ENCODE assay signal across 9 cellular contexts in genomic region chr10:97179731-97180366, GRCh38. TPM values are rescaled to one million over a fixed set of nuclear protein-coding genes. Genes with fewer than 3 reads are reported as not detected.
A peak's percentile ranks its signal among the peaks of the same experiment; 100 is the strongest.
DNase-seq lines count a peak whose midpoint lies in the region; ATAC-seq and TF ChIP-seq lines count a peak whose summit lies in the region.
"Had no signal": no experiment of that assay in that cellular context is flagged by ENCODE, and none has a peak within 500 bp of the region (broad histone marks: within the 10 kb centered on the region; RNA-seq: fewer than 3 reads in every experiment).

No MANE protein-coding gene starts in this region.

- POLR2A ChIA-PET in PC-3 (lab: Charles Lee; ENCODE audit: unreplicated experiment): no interaction called here
- POLR2A ChIA-PET in MCF 10A (lab: Yijun Ruan, JAX): interaction anchor here (1.0 kb wide), 1 partner anchor 13 kb away, joined by 3 read pairs; no protein-coding TSS in a partner anchor

- H4K20me1 ChIP-seq in PC-3 (ENCODE audit: low read length): no peaks in the 10 kb centered on the region

- ATAC-seq in gastrocnemius medialis: no peak
- no peak for ATAC-seq in PC-3
- no peak for ATAC-seq in HG02870 (IDR thresholded peaks at IDR 0.05; ENCODE audit: unreplicated experiment)

- H3K27ac ChIP-seq in endodermal cell (ENCODE audit: low read depth, low read length): no peak overlapping the region
- H3K27ac ChIP-seq in gastrocnemius medialis: no peak overlapping the region
- H3K27ac ChIP-seq in PC-3 (ENCODE audit: low read length): no peak overlapping the region

- H3K9ac ChIP-seq in endodermal cell (ENCODE audit: extremely low read depth, low read length, poor library complexity, severe bottlenecking) (no peak overlapping the region), PC-3 (ENCODE audit: low read length) (no peak overlapping the region)

- no peak for DNase-seq in GM10266 (ENCODE audit: extremely low spot score)
- peak; percentile 88 for DNase-seq in NCI-H2227 treated with DMSO at 0.1 percent for 48 hours (lab: John Stamatoyannopoulos, UW)
- peak; percentile 96 for DNase-seq in endodermal cell
- peak in 37 of 56 donors; percentile 12 to 76 (median 37) for DNase-seq in nucleus accumbens (lab: John Stamatoyannopoulos, UW)
- no peak for DNase-seq in gastrocnemius medialis
- DNase-seq in PC-3: no peak
- DNase-seq in MCF 10A (ENCODE audit: unreplicated experiment): no peak
- DNase-seq: small intestine had no signal

- no peaks in the 10 kb centered on the region for H3K4me1 ChIP-seq in endodermal cell (ENCODE audit: control insufficient read depth, insufficient read depth, low read length)
- H3K4me1 ChIP-seq in gastrocnemius medialis: no peaks in the 10 kb centered on the region
- H3K4me1 ChIP-seq in PC-3 (ENCODE audit: insufficient read depth, low read length): no peaks in the 10 kb centered on the region

- H3K36me3 Mint-ChIP-seq in endodermal cell (ENCODE audit: low read depth): no peaks in the 10 kb centered on the region
- no peaks in the 10 kb centered on the region for H3K36me3 Mint-ChIP-seq in MCF 10A (ENCODE audit: insufficient read depth, unreplicated experiment)

- H3F3A ChIP-seq in PC-3 (ENCODE audit: low read length, unreplicated experiment): no peaks in the 10 kb centered on the region

- intact Hi-C loops in gastrocnemius medialis (cut with DNase I; ENCODE audit: low total_unique reads) (no loop called here), PC-3 (cut with micrococcal nuclease) (no loop called here), MCF 10A (cut with micrococcal nuclease) (no loop called here)

- TF ChIP-seq CTCF in GM10266 (IDR thresholded peaks at IDR 0.05; ENCODE audit: control insufficient read depth, insufficient read depth, low read depth, missing control alignments) (peak; percentile 11), endodermal cell (conservative IDR thresholded peaks at IDR 0.05) (peak; percentile 88), gastrocnemius medialis (IDR thresholded peaks at IDR 0.05 in 4 of 5, conservative IDR thresholded peaks at IDR 0.05 in 1 of 5) (no peak), PC-3 (conservative IDR thresholded peaks at IDR 0.05; ENCODE audit: low read depth, low read length) (no peak), MCF 10A (IDR thresholded peaks at IDR 0.05; ENCODE audit: unreplicated experiment) (no peak)

- H3K4me3 ChIP-seq in endodermal cell (ENCODE audit: low read length) (no peak overlapping the region), gastrocnemius medialis (no peak overlapping the region), PC-3 (ENCODE audit: low read length) (no peak overlapping the region)

- H3K36me3 ChIP-seq in endodermal cell (ENCODE audit: control insufficient read depth, insufficient read depth, low read length) (no peaks in the 10 kb centered on the region), gastrocnemius medialis (no peaks in the 10 kb centered on the region), PC-3 (ENCODE audit: low read depth, low read length) (no peaks in the 10 kb centered on the region)

- H3K4me3 Mint-ChIP-seq in endodermal cell: no peak overlapping the region
- no peak overlapping the region for H3K4me3 Mint-ChIP-seq in MCF 10A (ENCODE audit: unreplicated experiment)

- peaks cover 61% of the 10 kb centered on the region for H3K27me3 Mint-ChIP-seq in endodermal cell (ENCODE audit: insufficient read depth)
- peaks cover 24% of the 10 kb centered on the region for H3K27me3 Mint-ChIP-seq in MCF 10A (ENCODE audit: insufficient read depth, unreplicated experiment)

- no TSS peak for BruUV-seq in PC-3 (replicated peaks; lab: Mats Ljungman, UMichigan)
- no TSS peak for BruUV-seq in MCF 10A (replicated peaks; lab: Mats Ljungman, UMichigan)

- H3K9me3 Mint-ChIP-seq in endodermal cell: no peaks in the 10 kb centered on the region
- H3K9me3 Mint-ChIP-seq in MCF 10A (ENCODE audit: unreplicated experiment): no peaks in the 10 kb centered on the region

- H3K27ac Mint-ChIP-seq in endodermal cell: no peak overlapping the region
- H3K27ac Mint-ChIP-seq in MCF 10A (ENCODE audit: low read depth, unreplicated experiment): no peak overlapping the region

- no peak overlapping the region for H3K4me2 ChIP-seq in PC-3 (ENCODE audit: low read length)

- H3K9me3 ChIP-seq in endodermal cell (ENCODE audit: control insufficient read depth, low read length) (no peaks in the 10 kb centered on the region), gastrocnemius medialis (no peaks in the 10 kb centered on the region), PC-3 (ENCODE audit: low read length) (no peaks in the 10 kb centered on the region)

- TF ChIP-seq POLR2A in gastrocnemius medialis (IDR thresholded peaks at IDR 0.05): no peak

- no peak overlapping the region for H2AFZ ChIP-seq in PC-3 (ENCODE audit: low read length)

- in situ Hi-C loops in gastrocnemius medialis (cut with MboI; ENCODE audit: low sequenced_read_pairs in 4 of 4): no loop called here

- 17 to 21% methylated on average over 16 to 24 of the region's 26 CpGs for WGBS in endodermal cell (ENCODE audit: insufficient coverage in 1 of 2, insufficient read length in 1 of 2), 2 experiments

- no peaks in the 10 kb centered on the region for H3K79me2 ChIP-seq in PC-3 (ENCODE audit: low read length)

- H3K9me2 ChIP-seq in PC-3 (replicated peaks; ENCODE audit: low read length): no peaks in the 10 kb centered on the region

- CTCF ChIA-PET in PC-3 (lab: Charles Lee): no interaction called here
- CTCF ChIA-PET in MCF 10A (lab: Yijun Ruan, JAX): interaction anchor here (0.5 to 1.0 kb wide), 4 partner anchors 107 to 810 kb away, joined by 3 to 7 read pairs (median 4); no protein-coding TSS in a partner anchor

- H3K4me1 Mint-ChIP-seq in endodermal cell (peaks cover 17% of the 10 kb centered on the region), MCF 10A (ENCODE audit: insufficient read depth, unreplicated experiment) (no peaks in the 10 kb centered on the region)

- H3K27me3 ChIP-seq in endodermal cell (ENCODE audit: control insufficient read depth, insufficient read depth, low read length, poor library complexity, severe bottlenecking) (peaks cover 60% of the 10 kb centered on the region), gastrocnemius medialis (peaks cover 19 to 32% (median 23%) of the 10 kb centered on the region in 3 donors), PC-3 (ENCODE audit: low read length) (peaks cover 20% of the 10 kb centered on the region)

RNA-seq across cellular contexts. Expression of gene SLIT1, which starts 5.9 kb away (rescaled TPM):
- 1 to 10 TPM in 1 of 2 donors, under 1 TPM in 1; 0.97 to 2.4 TPM for total RNA-seq in endodermal cell
- polyA plus RNA-seq in endodermal cell (2013, experiment 1 of 2): 22.5 TPM
- 23.2 TPM for polyA plus RNA-seq in endodermal cell (2013, experiment 2 of 2)
- total RNA-seq in gastrocnemius medialis: under 1 TPM in 2 of 4 donors, not detected in 2; 0.10 to 0.13 TPM
- not detected in 2 replicates for total RNA-seq in PC-3 (2014; rRNA removed)
- total RNA-seq in MCF 10A (2022): 0.02 TPM in 1 of 2 replicates, not detected in the other

Comparison
In these comparisons a context has a peak if more than half of its experiments do, and no peak if none do; other contexts are left out.
1. DNase-seq: peak in NCI-H2227 treated with DMSO at 0.1 percent for 48 hours (single experiment), endodermal cell (single experiment) and nucleus accumbens (37 of 56); none in GM10266 (single experiment), gastrocnemius medialis (0 of 2), PC-3 (single experiment) and MCF 10A (single experiment).
2. CTCF ChIP-seq: peak in GM10266 (single experiment) and endodermal cell (single experiment); none in gastrocnemius medialis (0 of 5), PC-3 (single experiment) and MCF 10A (single experiment).